ENCODE assay signal across 8 cellular contexts in the genomic region with DNA sequence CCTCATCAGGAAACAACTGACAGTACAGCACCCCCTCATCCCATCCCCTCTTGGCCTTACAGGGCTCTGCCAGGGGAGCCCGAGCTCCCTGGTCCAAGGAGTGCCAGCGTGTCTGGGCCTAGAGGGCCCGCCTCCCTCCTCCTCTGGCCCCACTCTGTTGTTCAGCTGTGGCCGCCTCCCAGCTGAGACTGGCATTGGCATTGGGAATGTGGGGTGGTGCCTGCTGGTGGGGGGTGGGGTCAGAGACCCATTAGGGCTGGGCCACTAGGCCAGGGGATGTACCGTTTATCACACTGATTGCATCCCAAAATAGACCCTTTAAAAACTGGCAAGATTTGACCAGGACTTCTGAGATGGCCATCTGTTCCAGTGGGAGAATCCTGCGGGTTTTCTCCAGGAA. TPM values are rescaled to one million over a fixed set of nuclear protein-coding genes. Genes with fewer than 3 reads are reported as not detected.
DNase-seq lines count a peak whose midpoint lies in the region; ATAC-seq and TF ChIP-seq lines count a peak whose summit lies in the region.

No MANE protein-coding gene starts in this region.

- ATAC-seq in upper lobe of right lung (peak; percentile 30), GM21423 (IDR thresholded peaks at IDR 0.05; ENCODE audit: unreplicated experiment) (no peak), GM19023 (IDR thresholded peaks at IDR 0.05; ENCODE audit: unreplicated experiment) (no peak)

- intact Hi-C loops in upper lobe of right lung (cut with DNase I) = no loop called here

- TF ChIP-seq CTCF in AG09309 (IDR thresholded peaks at IDR 0.05; ENCODE audit: control insufficient read depth, insufficient read depth, low read depth, low read length, missing control alignments) (no peak), NB4 (IDR thresholded peaks at IDR 0.05; ENCODE audit: low read depth, low read length) (no peak), choroid plexus epithelial cell (conservative IDR thresholded peaks at IDR 0.05; ENCODE audit: low read depth, low read length) (no peak), upper lobe of right lung (IDR thresholded peaks at IDR 0.05) (no peak)

- peak overlapping the region; percentile 89 for H3K4me3 ChIP-seq in AG09309 (ENCODE audit: control insufficient read depth, low read depth, low read length)
- H3K4me3 ChIP-seq in NB4 (ENCODE audit: low read depth, low read length) = peak overlapping the region; percentile 56
- peak overlapping the region; percentile 78 for H3K4me3 ChIP-seq in choroid plexus epithelial cell (ENCODE audit: low read depth, low read length)
- peak overlapping the region; percentile 87 for H3K4me3 ChIP-seq in upper lobe of right lung

- no peaks in the 10 kb centered on the region for H3K9me3 ChIP-seq in upper lobe of right lung

- H3K27me3 ChIP-seq in upper lobe of right lung = no peaks in the 10 kb centered on the region

- TF ChIP-seq POLR2A in NB4 (IDR thresholded peaks at IDR 0.05; ENCODE audit: extremely low read depth, insufficient read length) = no peak

- H3K27ac ChIP-seq in upper lobe of right lung = peak overlapping the region; percentile 80

- H3K4me1 ChIP-seq in upper lobe of right lung = peaks cover 38% of the 10 kb centered on the region

- no peaks in the 10 kb centered on the region for H3K36me3 ChIP-seq in upper lobe of right lung

- no peak for DNase-seq in AG09309 (ENCODE audit: low read depth)
- DNase-seq in NB4 (ENCODE audit: low read depth) = no peak
- no peak for DNase-seq in choroid plexus epithelial cell (ENCODE audit: low read depth)
- peak; percentile 79 for DNase-seq in medulla oblongata (ENCODE audit: extremely low spot score)
- DNase-seq in upper lobe of right lung = peak; percentile 79
- DNase-seq in stimulated activated CD4-positive, alpha-beta T cell treated with anti-CD3 and anti-CD28 coated beads, Interleukin-12 subunit alpha, Interleukin-12 subunit beta, amount 100 ng/mL, for 4 hours = no peak

RNA-seq across cellular contexts. Expression of a gene that starts 1.4 kb away (rescaled TPM):
- 35.1 TPM for total RNA-seq in upper lobe of right lung

Comparison
In these comparisons a context has a peak if more than half of its experiments do, and no peak if none do; other contexts are left out.
1. DNase-seq: peak in medulla oblongata (single experiment) and upper lobe of right lung (single experiment); none in AG09309 (single experiment), NB4 (single experiment), choroid plexus epithelial cell (single experiment) and stimulated activated CD4-positive, alpha-beta T cell treated with anti-CD3 and anti-CD28 coated beads, Interleukin-12 subunit alpha, Interleukin-12 subunit beta, amount 100 ng/mL, for 4 hours (single experiment).
2. Peak in every context shown above with its lines, with median percentiles within 50 percentile points of each other: H3K4me3 ChIP-seq.